In the genomic region with DNA sequence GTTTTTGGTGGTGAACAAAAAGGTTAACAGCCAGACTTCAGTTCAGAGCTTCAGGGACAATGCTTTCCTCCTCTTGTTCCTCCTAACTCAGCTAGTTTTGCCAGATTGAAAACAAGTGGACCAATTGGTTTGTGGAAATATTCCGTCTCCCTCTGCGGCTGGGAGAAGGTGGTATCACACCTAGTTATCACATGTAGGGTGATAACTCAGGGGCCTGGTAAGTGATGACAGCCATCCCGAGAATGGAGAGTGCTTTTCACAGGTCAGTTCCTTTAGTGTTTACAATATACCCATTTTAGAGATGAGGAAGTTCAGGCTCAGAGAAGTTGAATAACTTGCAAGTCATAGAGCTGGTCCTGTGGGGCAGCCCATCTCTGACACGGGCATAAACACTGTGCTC, we compare ENCODE assay signal across 1 cellular context.
TF ChIP-seq lines count a peak whose summit lies in the region.

No MANE protein-coding gene starts in this region.

TF ChIP-seq in HepG2, 621 proteins besides CTCF, POLR2A, EP300 and RAD21:
- TF ChIP-seq ZBTB20 (CRISPR knock-in tag; IDR thresholded peaks at IDR 0.05; ENCODE audit: borderline replicate concordance, low read depth) (no peak), ZNF629 (CRISPR knock-in tag; conservative IDR thresholded peaks at IDR 0.05) (0 out of 2 replicates have a peak, but pooled peaks have one; percentile 13)
